1 cellular context compared by ENCODE assay signal in the genomic region with DNA sequence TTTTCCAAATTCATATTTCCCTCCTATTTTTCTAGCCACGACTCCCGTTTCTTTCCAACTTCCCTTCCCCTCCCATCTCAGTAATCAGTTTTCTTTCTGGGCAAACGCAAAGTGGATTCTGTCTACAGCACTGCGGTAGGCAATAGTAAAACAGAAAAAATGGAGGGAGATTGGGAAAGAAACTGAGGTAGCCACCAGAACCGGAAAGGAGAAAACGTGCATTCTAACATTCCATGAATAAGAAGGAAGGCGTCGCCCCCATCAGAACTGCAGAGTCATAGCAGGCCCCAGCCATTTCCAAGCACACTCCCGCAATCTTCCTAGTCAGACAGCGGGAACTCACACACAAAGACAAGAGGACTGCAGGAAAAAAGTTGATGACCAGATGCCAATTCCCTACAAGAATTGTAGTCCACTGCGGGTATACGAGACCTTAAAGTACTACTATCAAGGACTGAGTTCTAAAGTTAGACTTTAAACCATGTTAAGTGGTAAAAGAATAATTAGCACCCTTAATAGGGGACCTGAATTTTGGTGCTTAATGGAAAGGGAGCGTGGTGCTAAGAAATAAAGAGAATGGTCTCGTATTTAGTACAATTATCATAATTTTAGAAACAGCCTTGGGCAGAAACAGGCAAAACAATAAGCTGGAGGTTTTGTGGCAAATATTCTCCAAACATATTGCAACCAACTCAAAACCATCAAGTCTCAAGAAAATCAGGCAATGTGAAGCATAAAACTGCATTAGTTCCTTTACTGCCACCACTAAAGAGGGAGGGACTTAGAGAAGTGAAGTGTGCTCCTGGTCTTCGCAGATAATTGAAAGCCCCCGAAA.
TF ChIP-seq lines count a peak whose summit lies in the region.

No MANE protein-coding gene starts in this region.

TF ChIP-seq in HepG2, 621 proteins besides CTCF, POLR2A, EP300 and RAD21 (continued from another document):
- TF ChIP-seq ZBTB20 (CRISPR knock-in tag; IDR thresholded peaks at IDR 0.05; ENCODE audit: borderline replicate concordance, low read depth), result no peak; the same call in 1 of the 2 replicates
- no peak for TF ChIP-seq ELF4 (CRISPR knock-in tag; IDR thresholded peaks at IDR 0.05; ENCODE audit: borderline replicate concordance)
- 0 out of 2 replicates have a peak, but pooled peaks have one; percentile 16 for TF ChIP-seq ZNF644 (CRISPR knock-in tag; IDR thresholded peaks at IDR 0.05; ENCODE audit: low read depth)
- peak; percentile 95 for TF ChIP-seq ZSCAN22 (CRISPR knock-in tag; IDR thresholded peaks at IDR 0.05)
- TF ChIP-seq RFXAP (CRISPR knock-in tag; IDR thresholded peaks at IDR 0.05; ENCODE audit: borderline replicate concordance), result no peak
- no peak for TF ChIP-seq TOE1 (CRISPR knock-in tag; IDR thresholded peaks at IDR 0.05)
- TF ChIP-seq KMT2B (CRISPR knock-in tag; IDR thresholded peaks at IDR 0.05), result peak; percentile 53; the same call in 1 of the 2 replicates
- TF ChIP-seq ZNF781 (CRISPR knock-in tag; IDR thresholded peaks at IDR 0.05; ENCODE audit: borderline replicate concordance, not compliant biosample characterization), result no peak
- TF ChIP-seq, protein P1, sequence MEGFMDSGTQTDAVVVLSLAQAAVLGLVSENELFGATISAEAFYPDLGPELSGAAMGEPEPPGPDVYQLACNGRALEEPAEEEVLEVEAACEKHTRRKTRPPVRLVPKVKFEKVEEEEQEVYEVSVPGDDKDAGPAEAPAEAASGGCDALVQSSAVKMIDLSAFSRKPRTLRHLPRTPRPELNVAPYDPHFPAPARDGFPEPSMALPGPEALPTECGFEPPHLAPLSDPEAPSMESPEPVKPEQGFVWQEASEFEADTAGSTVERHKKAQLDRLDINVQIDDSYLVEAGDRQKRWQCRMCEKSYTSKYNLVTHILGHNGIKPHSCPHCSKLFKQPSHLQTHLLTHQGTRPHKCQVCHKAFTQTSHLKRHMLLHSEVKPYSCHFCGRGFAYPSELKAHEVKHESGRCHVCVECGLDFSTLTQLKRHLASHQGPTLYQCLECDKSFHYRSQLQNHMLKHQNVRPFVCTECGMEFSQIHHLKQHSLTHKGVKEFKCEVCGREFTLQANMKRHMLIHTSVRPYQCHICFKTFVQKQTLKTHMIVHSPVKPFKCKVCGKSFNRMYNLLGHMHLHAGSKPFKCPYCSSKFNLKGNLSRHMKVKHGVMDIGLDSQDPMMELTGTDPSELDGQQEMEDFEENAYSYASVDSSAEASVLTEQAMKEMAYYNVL (CRISPR knock-in tag; IDR thresholded peaks at IDR 0.05; ENCODE audit: borderline replicate concordance), result no peak
- no peak for TF ChIP-seq ZSCAN12 (CRISPR knock-in tag; IDR thresholded peaks at IDR 0.05)
- no peak for TF ChIP-seq ZNF678 (CRISPR knock-in tag; IDR thresholded peaks at IDR 0.05)
- TF ChIP-seq SNRNP70 (IDR thresholded peaks at IDR 0.05; ENCODE audit: low read depth, low read length), result no peak
- no peak for TF ChIP-seq MTF2 (CRISPR knock-in tag; IDR thresholded peaks at IDR 0.05; ENCODE audit: borderline replicate concordance)
- no peak for TF ChIP-seq ZC3H13 (CRISPR knock-in tag; IDR thresholded peaks at IDR 0.05)
- TF ChIP-seq TARDBP (CRISPR knock-in tag; IDR thresholded peaks at IDR 0.05), result no peak
- TF ChIP-seq ZNF652 (CRISPR knock-in tag; IDR thresholded peaks at IDR 0.05; ENCODE audit: borderline replicate concordance, low read depth), result no peak
- no peak for TF ChIP-seq ZXDC (CRISPR knock-in tag; IDR thresholded peaks at IDR 0.05)
- no peak for TF ChIP-seq RFXANK (CRISPR knock-in tag; IDR thresholded peaks at IDR 0.05)
- TF ChIP-seq ZNF3 (CRISPR knock-in tag; IDR thresholded peaks at IDR 0.05), result no peak
- TF ChIP-seq SNAPC2 (CRISPR knock-in tag; IDR thresholded peaks at IDR 0.05), result no peak
- TF ChIP-seq ZFX (CRISPR knock-in tag; IDR thresholded peaks at IDR 0.05; ENCODE audit: low read depth), result peak; percentile 76
- no peak for TF ChIP-seq MTA1 (CRISPR knock-in tag; IDR thresholded peaks at IDR 0.05; ENCODE audit: borderline replicate concordance)
- TF ChIP-seq ZNF362 (CRISPR knock-in tag; IDR thresholded peaks at IDR 0.05; ENCODE audit: borderline replicate concordance), result peak; percentile 18; the same call in 1 of the 2 replicates
- TF ChIP-seq ZNF703 (CRISPR knock-in tag; IDR thresholded peaks at IDR 0.05; ENCODE audit: borderline replicate concordance), result no peak
- no peak for TF ChIP-seq CENPX (CRISPR knock-in tag; IDR thresholded peaks at IDR 0.05)
- no peak for TF ChIP-seq ZNF556 (CRISPR knock-in tag; IDR thresholded peaks at IDR 0.05; ENCODE audit: borderline replicate concordance)
- TF ChIP-seq ZNF629 (CRISPR knock-in tag; conservative IDR thresholded peaks at IDR 0.05), result no peak
- TF ChIP-seq, protein P2, sequence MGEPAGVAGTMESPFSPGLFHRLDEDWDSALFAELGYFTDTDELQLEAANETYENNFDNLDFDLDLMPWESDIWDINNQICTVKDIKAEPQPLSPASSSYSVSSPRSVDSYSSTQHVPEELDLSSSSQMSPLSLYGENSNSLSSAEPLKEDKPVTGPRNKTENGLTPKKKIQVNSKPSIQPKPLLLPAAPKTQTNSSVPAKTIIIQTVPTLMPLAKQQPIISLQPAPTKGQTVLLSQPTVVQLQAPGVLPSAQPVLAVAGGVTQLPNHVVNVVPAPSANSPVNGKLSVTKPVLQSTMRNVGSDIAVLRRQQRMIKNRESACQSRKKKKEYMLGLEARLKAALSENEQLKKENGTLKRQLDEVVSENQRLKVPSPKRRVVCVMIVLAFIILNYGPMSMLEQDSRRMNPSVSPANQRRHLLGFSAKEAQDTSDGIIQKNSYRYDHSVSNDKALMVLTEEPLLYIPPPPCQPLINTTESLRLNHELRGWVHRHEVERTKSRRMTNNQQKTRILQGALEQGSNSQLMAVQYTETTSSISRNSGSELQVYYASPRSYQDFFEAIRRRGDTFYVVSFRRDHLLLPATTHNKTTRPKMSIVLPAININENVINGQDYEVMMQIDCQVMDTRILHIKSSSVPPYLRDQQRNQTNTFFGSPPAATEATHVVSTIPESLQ (CRISPR knock-in tag; conservative IDR thresholded peaks at IDR 0.05), result no peak
- TF ChIP-seq BATF2 (CRISPR knock-in tag; IDR thresholded peaks at IDR 0.05), result no peak
- TF ChIP-seq PHB2 (IDR thresholded peaks at IDR 0.05; ENCODE audit: partially characterized antibody), result no peak
- TF ChIP-seq, protein P3, sequence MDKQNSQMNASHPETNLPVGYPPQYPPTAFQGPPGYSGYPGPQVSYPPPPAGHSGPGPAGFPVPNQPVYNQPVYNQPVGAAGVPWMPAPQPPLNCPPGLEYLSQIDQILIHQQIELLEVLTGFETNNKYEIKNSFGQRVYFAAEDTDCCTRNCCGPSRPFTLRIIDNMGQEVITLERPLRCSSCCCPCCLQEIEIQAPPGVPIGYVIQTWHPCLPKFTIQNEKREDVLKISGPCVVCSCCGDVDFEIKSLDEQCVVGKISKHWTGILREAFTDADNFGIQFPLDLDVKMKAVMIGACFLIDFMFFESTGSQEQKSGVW (CRISPR knock-in tag; IDR thresholded peaks at IDR 0.05; ENCODE audit: borderline replicate concordance), result no peak
- no peak for TF ChIP-seq CCDC6 (CRISPR knock-in tag; IDR thresholded peaks at IDR 0.05)
- TF ChIP-seq ATAD3A (CRISPR knock-in tag; IDR thresholded peaks at IDR 0.05), result no peak
- 0 out of 2 replicates have a peak, but pooled peaks have one; percentile 13 for TF ChIP-seq BCL6 (CRISPR knock-in tag; IDR thresholded peaks at IDR 0.05)
- no peak for TF ChIP-seq DR1 (CRISPR knock-in tag; IDR thresholded peaks at IDR 0.05)
- TF ChIP-seq MAFG (CRISPR knock-in tag; IDR thresholded peaks at IDR 0.05), result 0 out of 2 replicates have a peak, but pooled peaks have one; percentile 42
- TF ChIP-seq ZNF350 (CRISPR knock-in tag; IDR thresholded peaks at IDR 0.05; ENCODE audit: borderline replicate concordance, low read depth), result no peak
- peak in 1 of 2 experiments; percentile 12; a peak in 1 of 4 replicates for TF ChIP-seq ATF4 (CRISPR knock-in tag; IDR thresholded peaks at IDR 0.05)
- TF ChIP-seq MIXL1 (CRISPR knock-in tag; IDR thresholded peaks at IDR 0.05), result no peak
- TF ChIP-seq, protein P4, sequence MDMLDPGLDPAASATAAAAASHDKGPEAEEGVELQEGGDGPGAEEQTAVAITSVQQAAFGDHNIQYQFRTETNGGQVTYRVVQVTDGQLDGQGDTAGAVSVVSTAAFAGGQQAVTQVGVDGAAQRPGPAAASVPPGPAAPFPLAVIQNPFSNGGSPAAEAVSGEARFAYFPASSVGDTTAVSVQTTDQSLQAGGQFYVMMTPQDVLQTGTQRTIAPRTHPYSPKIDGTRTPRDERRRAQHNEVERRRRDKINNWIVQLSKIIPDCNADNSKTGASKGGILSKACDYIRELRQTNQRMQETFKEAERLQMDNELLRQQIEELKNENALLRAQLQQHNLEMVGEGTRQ (IDR thresholded peaks at IDR 0.05; ENCODE audit: low read depth, low read length), result no peak
- TF ChIP-seq, protein P4 (CRISPR knock-in tag; IDR thresholded peaks at IDR 0.05; ENCODE audit: borderline replicate concordance), result no peak
- no peak for TF ChIP-seq NONO (IDR thresholded peaks at IDR 0.05)
- peak; percentile 19; the same call in 1 of the 2 replicates for TF ChIP-seq NONO (CRISPR knock-in tag; conservative IDR thresholded peaks at IDR 0.05)
- TF ChIP-seq NBN (conservative IDR thresholded peaks at IDR 0.05), result no peak
- TF ChIP-seq SP2 (CRISPR knock-in tag; IDR thresholded peaks at IDR 0.05), result no peak
- no peak for TF ChIP-seq ZNF274 (CRISPR knock-in tag; IDR thresholded peaks at IDR 0.05)
